In genomic region chr5:178225174-178225573, GRCh38 we compare ENCODE assay signal across 1 cellular context.
TF ChIP-seq lines count a peak whose summit lies in the region.

No MANE protein-coding gene starts in this region.

TF ChIP-seq in H1, 55 proteins besides CTCF, POLR2A, EP300 and RAD21:
- no peak for TF ChIP-seq USF2 (IDR thresholded peaks at IDR 0.05; ENCODE audit: low read length)
- no peak for TF ChIP-seq TAF7 (optimal IDR thresholded peaks at IDR 0.05; ENCODE audit: borderline replicate concordance, low read depth, low read length)
- no peak for TF ChIP-seq TBP (IDR thresholded peaks at IDR 0.05; ENCODE audit: low read depth, low read length)
- TF ChIP-seq CHD7 (IDR thresholded peaks at IDR 0.05; ENCODE audit: insufficient replicate concordance, low read length) = no peak
- no peak for TF ChIP-seq GABPA (IDR thresholded peaks at IDR 0.05; ENCODE audit: borderline replicate concordance, insufficient read depth, low read length)
- no peak for TF ChIP-seq SRF (IDR thresholded peaks at IDR 0.05; ENCODE audit: low read depth, low read length)
- no peak for TF ChIP-seq KDM4A (IDR thresholded peaks at IDR 0.05; ENCODE audit: low read depth, low read length, severe bottlenecking)
- no peak for TF ChIP-seq NRF1 (IDR thresholded peaks at IDR 0.05; ENCODE audit: low read depth, low read length)
- no peak for TF ChIP-seq BCL11A (IDR thresholded peaks at IDR 0.05; ENCODE audit: low read depth in 2 of 2, low read length in 2 of 2)
- TF ChIP-seq CBX8 (IDR thresholded peaks at IDR 0.05; ENCODE audit: borderline replicate concordance, low read depth, low read length) = no peak
